1 cellular context compared by ENCODE assay signal in the genomic region with DNA sequence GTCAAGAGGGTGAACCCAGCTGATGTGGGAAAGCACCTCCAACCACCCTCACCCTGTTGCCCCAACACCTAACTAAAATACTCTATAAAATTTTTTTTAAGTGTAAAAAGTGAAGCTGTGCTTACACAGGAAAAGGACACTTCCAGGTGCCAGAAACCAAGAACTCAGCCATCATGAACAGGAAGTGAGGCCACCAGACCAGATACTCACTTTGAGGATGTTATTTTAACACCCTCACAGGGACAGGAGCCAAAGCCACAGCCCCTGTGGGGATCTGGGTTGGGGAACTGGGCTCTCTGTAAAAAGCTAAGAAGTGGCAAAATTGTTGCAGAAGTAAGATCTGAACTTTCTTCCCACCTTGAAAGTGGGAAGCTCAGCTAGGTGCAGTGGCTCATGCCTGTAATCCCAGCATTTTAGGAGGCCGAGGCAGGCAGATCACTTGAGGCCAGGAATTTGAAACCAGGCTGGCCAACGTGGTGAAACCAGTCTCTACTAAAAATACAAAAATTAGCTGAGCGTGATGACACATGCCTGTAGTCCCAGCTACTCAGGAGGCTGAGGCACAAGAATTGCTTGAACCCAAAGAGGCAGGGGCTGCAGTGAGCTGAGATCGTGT.
TF ChIP-seq lines count a peak whose summit lies in the region.

No MANE protein-coding gene starts in this region.

TF ChIP-seq in GM12878, 131 proteins besides CTCF, POLR2A, EP300 and RAD21 (continues in another document):
- peak; percentile 82 for TF ChIP-seq SPI1 (IDR thresholded peaks at IDR 0.05; ENCODE audit: borderline replicate concordance, insufficient read depth, low read depth, low read length)
- TF ChIP-seq EED (IDR thresholded peaks at IDR 0.05; ENCODE audit: low read depth) = peak; percentile 74; the same call in 1 of the 2 replicates
- TF ChIP-seq, protein P1, sequence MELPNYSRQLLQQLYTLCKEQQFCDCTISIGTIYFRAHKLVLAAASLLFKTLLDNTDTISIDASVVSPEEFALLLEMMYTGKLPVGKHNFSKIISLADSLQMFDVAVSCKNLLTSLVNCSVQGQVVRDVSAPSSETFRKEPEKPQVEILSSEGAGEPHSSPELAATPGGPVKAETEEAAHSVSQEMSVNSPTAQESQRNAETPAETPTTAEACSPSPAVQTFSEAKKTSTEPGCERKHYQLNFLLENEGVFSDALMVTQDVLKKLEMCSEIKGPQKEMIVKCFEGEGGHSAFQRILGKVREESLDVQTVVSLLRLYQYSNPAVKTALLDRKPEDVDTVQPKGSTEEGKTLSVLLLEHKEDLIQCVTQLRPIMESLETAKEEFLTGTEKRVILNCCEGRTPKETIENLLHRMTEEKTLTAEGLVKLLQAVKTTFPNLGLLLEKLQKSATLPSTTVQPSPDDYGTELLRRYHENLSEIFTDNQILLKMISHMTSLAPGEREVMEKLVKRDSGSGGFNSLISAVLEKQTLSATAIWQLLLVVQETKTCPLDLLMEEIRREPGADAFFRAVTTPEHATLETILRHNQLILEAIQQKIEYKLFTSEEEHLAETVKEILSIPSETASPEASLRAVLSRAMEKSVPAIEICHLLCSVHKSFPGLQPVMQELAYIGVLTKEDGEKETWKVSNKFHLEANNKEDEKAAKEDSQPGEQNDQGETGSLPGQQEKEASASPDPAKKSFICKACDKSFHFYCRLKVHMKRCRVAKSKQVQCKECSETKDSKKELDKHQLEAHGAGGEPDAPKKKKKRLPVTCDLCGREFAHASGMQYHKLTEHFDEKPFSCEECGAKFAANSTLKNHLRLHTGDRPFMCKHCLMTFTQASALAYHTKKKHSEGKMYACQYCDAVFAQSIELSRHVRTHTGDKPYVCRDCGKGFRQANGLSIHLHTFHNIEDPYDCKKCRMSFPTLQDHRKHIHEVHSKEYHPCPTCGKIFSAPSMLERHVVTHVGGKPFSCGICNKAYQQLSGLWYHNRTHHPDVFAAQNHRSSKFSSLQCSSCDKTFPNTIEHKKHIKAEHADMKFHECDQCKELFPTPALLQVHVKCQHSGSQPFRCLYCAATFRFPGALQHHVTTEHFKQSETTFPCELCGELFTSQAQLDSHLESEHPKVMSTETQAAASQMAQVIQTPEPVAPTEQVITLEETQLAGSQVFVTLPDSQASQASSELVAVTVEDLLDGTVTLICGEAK (IDR thresholded peaks at IDR 0.05; ENCODE audit: borderline replicate concordance) = peak; percentile 12; the same call in 1 of the 2 replicates
- TF ChIP-seq NBN (IDR thresholded peaks at IDR 0.05) = peak; percentile 87; the same call in 1 of the 2 replicates
- no peak for TF ChIP-seq ASH2L (IDR thresholded peaks at IDR 0.05; ENCODE audit: borderline replicate concordance, low read depth)
- TF ChIP-seq CHD4 (IDR thresholded peaks at IDR 0.05) = no peak
- TF ChIP-seq SMAD1 (IDR thresholded peaks at IDR 0.05; ENCODE audit: low read depth, partially characterized antibody) = peak; percentile 34
- no peak for TF ChIP-seq PAX8 (IDR thresholded peaks at IDR 0.05)
- no peak for TF ChIP-seq RAD51 (IDR thresholded peaks at IDR 0.05)
- no peak for TF ChIP-seq CHD1 (IDR thresholded peaks at IDR 0.05; ENCODE audit: low read depth, low read length)
- no peak for TF ChIP-seq IRF4 (IDR thresholded peaks at IDR 0.05; ENCODE audit: low read depth, low read length)
- TF ChIP-seq, protein P2, sequence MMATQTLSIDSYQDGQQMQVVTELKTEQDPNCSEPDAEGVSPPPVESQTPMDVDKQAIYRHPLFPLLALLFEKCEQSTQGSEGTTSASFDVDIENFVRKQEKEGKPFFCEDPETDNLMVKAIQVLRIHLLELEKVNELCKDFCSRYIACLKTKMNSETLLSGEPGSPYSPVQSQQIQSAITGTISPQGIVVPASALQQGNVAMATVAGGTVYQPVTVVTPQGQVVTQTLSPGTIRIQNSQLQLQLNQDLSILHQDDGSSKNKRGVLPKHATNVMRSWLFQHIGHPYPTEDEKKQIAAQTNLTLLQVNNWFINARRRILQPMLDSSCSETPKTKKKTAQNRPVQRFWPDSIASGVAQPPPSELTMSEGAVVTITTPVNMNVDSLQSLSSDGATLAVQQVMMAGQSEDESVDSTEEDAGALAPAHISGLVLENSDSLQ (IDR thresholded peaks at IDR 0.05) = 0 out of 2 replicates have a peak, but pooled peaks have one; percentile 5
- TF ChIP-seq RCOR1 (conservative IDR thresholded peaks at IDR 0.05; ENCODE audit: low read depth, low read length) = no peak
- TF ChIP-seq NR2C2 (IDR thresholded peaks at IDR 0.05; ENCODE audit: borderline replicate concordance, control insufficient read depth, insufficient read length, low read depth) = no peak
- TF ChIP-seq ZNF384 (IDR thresholded peaks at IDR 0.05; ENCODE audit: borderline replicate concordance, low read depth, low read length) = peak; percentile 59
- TF ChIP-seq BHLHE40 (IDR thresholded peaks at IDR 0.05; ENCODE audit: borderline replicate concordance in 1 of 2, low read depth in 2 of 2, low read length in 1 of 2) = peak in 1 of 2 experiments; percentile 47; a peak in 2 of 4 replicates
- TF ChIP-seq, protein P3, sequence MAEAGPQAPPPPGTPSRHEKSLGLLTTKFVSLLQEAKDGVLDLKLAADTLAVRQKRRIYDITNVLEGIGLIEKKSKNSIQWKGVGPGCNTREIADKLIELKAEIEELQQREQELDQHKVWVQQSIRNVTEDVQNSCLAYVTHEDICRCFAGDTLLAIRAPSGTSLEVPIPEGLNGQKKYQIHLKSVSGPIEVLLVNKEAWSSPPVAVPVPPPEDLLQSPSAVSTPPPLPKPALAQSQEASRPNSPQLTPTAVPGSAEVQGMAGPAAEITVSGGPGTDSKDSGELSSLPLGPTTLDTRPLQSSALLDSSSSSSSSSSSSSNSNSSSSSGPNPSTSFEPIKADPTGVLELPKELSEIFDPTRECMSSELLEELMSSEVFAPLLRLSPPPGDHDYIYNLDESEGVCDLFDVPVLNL (IDR thresholded peaks at IDR 0.05; ENCODE audit: low read depth, low read length) = no peak
- 0 out of 2 replicates have a peak, but pooled peaks have one; percentile 21 for TF ChIP-seq CREB1 (IDR thresholded peaks at IDR 0.05; ENCODE audit: low read depth)
- TF ChIP-seq SMARCA5 (IDR thresholded peaks at IDR 0.05) = peak; percentile 50; the same call in 1 of the 2 replicates
- no peak for TF ChIP-seq NRF1 (conservative IDR thresholded peaks at IDR 0.05; ENCODE audit: low read depth, low read length)
- peak; percentile 86 for TF ChIP-seq MEF2B (IDR thresholded peaks at IDR 0.05; ENCODE audit: partially characterized antibody, poor library complexity, severe bottlenecking)
- TF ChIP-seq CEBPZ (IDR thresholded peaks at IDR 0.05; ENCODE audit: low read depth, low read length) = no peak
- TF ChIP-seq SP1 (IDR thresholded peaks at IDR 0.05; ENCODE audit: low read depth, low read length) = no peak
- TF ChIP-seq ZZZ3 (IDR thresholded peaks at IDR 0.05; ENCODE audit: control insufficient read depth, insufficient read length, low read depth) = no peak
- no peak for TF ChIP-seq CBX5 (IDR thresholded peaks at IDR 0.05; ENCODE audit: low read depth)
- peak; percentile 95 for TF ChIP-seq ZNF687 (IDR thresholded peaks at IDR 0.05)
- TF ChIP-seq MYB (IDR thresholded peaks at IDR 0.05; ENCODE audit: borderline replicate concordance, low read depth, low read length) = no peak
- TF ChIP-seq ZNF274 (IDR thresholded peaks at IDR 0.05; ENCODE audit: insufficient read depth, insufficient read length) = no peak
- no peak for TF ChIP-seq SREBF1 (IDR thresholded peaks at IDR 0.05; ENCODE audit: low read length)
- no peak for TF ChIP-seq SMAD5 (IDR thresholded peaks at IDR 0.05; ENCODE audit: low read depth)
- no peak for TF ChIP-seq RFX5 (IDR thresholded peaks at IDR 0.05; ENCODE audit: low read depth, low read length)
- 0 out of 2 replicates have a peak, but pooled peaks have one; percentile 28 for TF ChIP-seq ZSCAN29 (IDR thresholded peaks at IDR 0.05)
- TF ChIP-seq, protein P4, sequence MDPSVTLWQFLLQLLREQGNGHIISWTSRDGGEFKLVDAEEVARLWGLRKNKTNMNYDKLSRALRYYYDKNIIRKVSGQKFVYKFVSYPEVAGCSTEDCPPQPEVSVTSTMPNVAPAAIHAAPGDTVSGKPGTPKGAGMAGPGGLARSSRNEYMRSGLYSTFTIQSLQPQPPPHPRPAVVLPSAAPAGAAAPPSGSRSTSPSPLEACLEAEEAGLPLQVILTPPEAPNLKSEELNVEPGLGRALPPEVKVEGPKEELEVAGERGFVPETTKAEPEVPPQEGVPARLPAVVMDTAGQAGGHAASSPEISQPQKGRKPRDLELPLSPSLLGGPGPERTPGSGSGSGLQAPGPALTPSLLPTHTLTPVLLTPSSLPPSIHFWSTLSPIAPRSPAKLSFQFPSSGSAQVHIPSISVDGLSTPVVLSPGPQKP (IDR thresholded peaks at IDR 0.05; ENCODE audit: low read depth, low read length) = no peak
- no peak for TF ChIP-seq ZNF622 (IDR thresholded peaks at IDR 0.05)
- no peak for TF ChIP-seq ZBTB4 (CRISPR knock-in tag; IDR thresholded peaks at IDR 0.05)
- no peak for TF ChIP-seq KLF5 (IDR thresholded peaks at IDR 0.05; ENCODE audit: partially characterized antibody)
